Comparison of ENCODE assay signal across 8 cellular contexts in genomic region chr15:68816795-68817303, GRCh38. TPM values are rescaled to one million over a fixed set of nuclear protein-coding genes. Genes with fewer than 3 reads are reported as not detected.
DNase-seq lines count a peak whose midpoint lies in the region; ATAC-seq, FAIRE-seq and TF ChIP-seq lines count a peak whose summit lies in the region.

No MANE protein-coding gene starts in this region.

- DNase-seq in GM12892 (ENCODE audit: insufficient read length): no peak
- no peak for DNase-seq in NT2/D1 (ENCODE audit: low read depth, low spot score)
- DNase-seq in NCI-H128 (lab: John Stamatoyannopoulos, UW; ENCODE audit: unreplicated experiment): no peak
- no peak for DNase-seq in stimulated activated CD4-positive, alpha-beta T cell treated with anti-CD3 and anti-CD28 coated beads, Interleukin-4, amount 100 ng/mL, for 1 hour
- DNase-seq in iPS-NIHi11 (ENCODE audit: low spot score): no peak

- no peak for ATAC-seq in GM21528 (IDR thresholded peaks at IDR 0.05; ENCODE audit: low FRiP score, unreplicated experiment)

- WGBS in ectodermal cell, 2 experiments: 19 to 20% methylated on average over 13 of the region's 13 CpGs

- H3K9ac ChIP-seq in NT2/D1 (ENCODE audit: insufficient read length, low read depth) (peak overlapping the region; percentile 86), mucosa of rectum (ENCODE audit: low read depth in 1 of 2, low read length in 2 of 2) (peak overlapping the region; percentile 96 to 97)

- peaks cover 6% of the 10 kb centered on the region for H3K4me1 ChIP-seq in NT2/D1 (ENCODE audit: insufficient read depth, insufficient read length)
- peaks cover 36% of the 10 kb centered on the region for H3K4me1 ChIP-seq in ectodermal cell (ENCODE audit: control insufficient read depth, insufficient read depth, low read length)
- H3K4me1 ChIP-seq in mucosa of rectum (ENCODE audit: control insufficient read depth in 2 of 2, insufficient read depth in 2 of 2, low read length in 2 of 2): peaks cover 11 to 23% of the 10 kb centered on the region in 2 donors

- no peaks in the 10 kb centered on the region for H3K9me3 ChIP-seq in NT2/D1 (ENCODE audit: insufficient read depth, low read length)
- H3K9me3 ChIP-seq in ectodermal cell (ENCODE audit: control insufficient read depth, low read length): no peaks in the 10 kb centered on the region
- no peaks in the 10 kb centered on the region for H3K9me3 ChIP-seq in mucosa of rectum (ENCODE audit: control insufficient read depth in 2 of 2, low read length in 2 of 2)

- H3K4me3 ChIP-seq in NT2/D1 (ENCODE audit: insufficient read length, low read depth) (peak overlapping the region; percentile 90), ectodermal cell (ENCODE audit: insufficient read depth, low read depth, low read length) (peak overlapping the region; percentile 89), mucosa of rectum (ENCODE audit: low read length in 2 of 2) (peak overlapping the region; percentile 93 to 96)

- H3K27ac ChIP-seq in ectodermal cell (ENCODE audit: insufficient read depth, low read depth, low read length, poor library complexity, severe bottlenecking) (no peak overlapping the region), mucosa of rectum (ENCODE audit: low read depth in 2 of 2, low read length in 2 of 2) (peak overlapping the region; percentile 97)

- peaks cover 12% of the 10 kb centered on the region for H3K36me3 ChIP-seq in NT2/D1 (ENCODE audit: insufficient read depth, insufficient read length, low read length)
- no peaks in the 10 kb centered on the region for H3K36me3 ChIP-seq in ectodermal cell (ENCODE audit: control insufficient read depth, insufficient read depth, low read length)
- no peaks in the 10 kb centered on the region for H3K36me3 ChIP-seq in mucosa of rectum (ENCODE audit: control insufficient read depth in 2 of 2, insufficient read depth in 2 of 2, low read length in 2 of 2)

- H3K27me3 ChIP-seq in NT2/D1 (ENCODE audit: insufficient read depth, insufficient read length): peaks cover 5% of the 10 kb centered on the region
- H3K27me3 ChIP-seq in ectodermal cell (ENCODE audit: control insufficient read depth, insufficient read depth, low read length, poor library complexity, severe bottlenecking): peaks cover 2% of the 10 kb centered on the region
- no peaks in the 10 kb centered on the region for H3K27me3 ChIP-seq in mucosa of rectum (ENCODE audit: control insufficient read depth in 2 of 2, insufficient read depth in 2 of 2, low read length in 2 of 2)

- peak; percentile 44 for FAIRE-seq in GM12892 (lab: Jason Lieb, UNC)

- no peak for TF ChIP-seq POLR2A in GM12892 (IDR thresholded peaks at IDR 0.05; ENCODE audit: low read depth, low read length)

RNA-seq across cellular contexts. Expression of gene ANP32A, which starts 3.8 kb away (rescaled TPM):
- polyA plus RNA-seq in GM12892 (2012; ENCODE audit: missing spikeins): 261 TPM
- 490 TPM for polyA plus RNA-seq in ectodermal cell (2013, experiment 1 of 4)
- 474 TPM for polyA plus RNA-seq in ectodermal cell (2013, experiment 2 of 4)
- 335 TPM for polyA plus RNA-seq in ectodermal cell (2013, experiment 3 of 4)
- 364 TPM for polyA plus RNA-seq in ectodermal cell (2013, experiment 4 of 4)
